In genomic region chr6:169172946-169173345, GRCh38 we compare ENCODE assay signal across 15 cellular contexts.
A peak's percentile ranks its signal among the peaks of the same experiment; 100 is the strongest.
DNase-seq lines count a peak whose midpoint lies in the region; ATAC-seq and TF ChIP-seq lines count a peak whose summit lies in the region.
"Had no signal": no experiment of that assay in that cellular context is flagged by ENCODE, and none has a peak within 500 bp of the region (broad histone marks: within the 10 kb centered on the region; RNA-seq: fewer than 3 reads in every experiment).

No MANE protein-coding gene starts in this region.

- ATAC-seq in activated CD8-positive, alpha-beta T cell treated with anti-CD3 and anti-CD28 coated beads, Interleukin-2, amount 10 ng/mL, durations not matched to agents 7 days and 5 days: no peak
- ATAC-seq: activated T-cell treated with anti-CD3 and anti-CD28 coated beads, Interleukin-2, amount 50 U/mL, for 72 hours; right lobe of liver had no signal

- no peak overlapping the region for H3K4me3 Mint-ChIP-seq in neural progenitor cell
- no peak overlapping the region for H3K4me3 Mint-ChIP-seq in activated CD8-positive, alpha-beta T cell treated with anti-CD3 and anti-CD28 coated beads, Interleukin-2, amount 10 ng/mL, durations not matched to agents 7 days and 5 days
- no peak overlapping the region for H3K4me3 Mint-ChIP-seq in endodermal cell
- H3K4me3 Mint-ChIP-seq: activated naive CD8-positive, alpha-beta T cell treated with anti-CD3 and anti-CD28 coated beads, Interleukin-2, amount 10 ng/mL, durations not matched to agents 7 days and 5 days; activated T-cell treated with anti-CD3 and anti-CD28 coated beads, Interleukin-2, amount 50 U/mL, for 72 hours; CD14-positive monocyte had no signal

- no peaks in the 10 kb centered on the region for H3K79me2 ChIP-seq in neural progenitor cell (ENCODE audit: low read depth)

- H3K9me3 ChIP-seq in tibial nerve (no peaks in the 10 kb centered on the region), neural progenitor cell (ENCODE audit: low read depth) (no peaks in the 10 kb centered on the region), endodermal cell (ENCODE audit: control insufficient read depth, low read length) (no peaks in the 10 kb centered on the region)
- H3K9me3 ChIP-seq: right lobe of liver had no signal

- no peaks in the 10 kb centered on the region for H4K20me1 ChIP-seq in neural progenitor cell (ENCODE audit: low read depth)

- H3K27ac Mint-ChIP-seq in neural progenitor cell (no peak overlapping the region), endodermal cell (no peak overlapping the region)
- H3K27ac Mint-ChIP-seq in activated CD8-positive, alpha-beta T cell treated with anti-CD3 and anti-CD28 coated beads, Interleukin-2, amount 10 ng/mL, durations not matched to agents 7 days and 5 days: no peak overlapping the region
- H3K27ac Mint-ChIP-seq: activated naive CD8-positive, alpha-beta T cell treated with anti-CD3 and anti-CD28 coated beads, Interleukin-2, amount 10 ng/mL, durations not matched to agents 7 days and 5 days; activated T-cell treated with anti-CD3 and anti-CD28 coated beads, Interleukin-2, amount 50 U/mL, for 72 hours had no signal

- H3K4me1 Mint-ChIP-seq in neural progenitor cell: peaks cover 20% of the 10 kb centered on the region
- H3K4me1 Mint-ChIP-seq in activated CD8-positive, alpha-beta T cell treated with anti-CD3 and anti-CD28 coated beads, Interleukin-2, amount 10 ng/mL, durations not matched to agents 7 days and 5 days (ENCODE audit: low read depth): no peaks in the 10 kb centered on the region
- H3K4me1 Mint-ChIP-seq in endodermal cell: no peaks in the 10 kb centered on the region
- H3K4me1 Mint-ChIP-seq: activated naive CD8-positive, alpha-beta T cell treated with anti-CD3 and anti-CD28 coated beads, Interleukin-2, amount 10 ng/mL, durations not matched to agents 7 days and 5 days had no signal

- H3K27ac ChIP-seq in brain microvascular endothelial cell: peak overlapping the region; percentile 91
- H3K27ac ChIP-seq in tibial nerve: peak overlapping the region; percentile 17 to 87 (median 77)
- H3K27ac ChIP-seq in neural progenitor cell: no peak overlapping the region
- no peak overlapping the region for H3K27ac ChIP-seq in endodermal cell (ENCODE audit: low read depth, low read length)
- H3K27ac ChIP-seq: PC-9, right lobe of liver had no signal

- H2AFZ ChIP-seq in neural progenitor cell (replicated peaks): no peak overlapping the region
- H2AFZ ChIP-seq: PC-9 had no signal

- H3K4me1 ChIP-seq in tibial nerve: peaks cover 0 to 34% (median 0%) of the 10 kb centered on the region in 4 donors
- no peaks in the 10 kb centered on the region for H3K4me1 ChIP-seq in neural progenitor cell
- H3K4me1 ChIP-seq in endodermal cell (ENCODE audit: control insufficient read depth, insufficient read depth, low read length): no peaks in the 10 kb centered on the region
- H3K4me1 ChIP-seq: right lobe of liver had no signal

- H3K36me3 Mint-ChIP-seq in neural progenitor cell: no peaks in the 10 kb centered on the region
- no peaks in the 10 kb centered on the region for H3K36me3 Mint-ChIP-seq in activated CD8-positive, alpha-beta T cell treated with anti-CD3 and anti-CD28 coated beads, Interleukin-2, amount 10 ng/mL, durations not matched to agents 7 days and 5 days (ENCODE audit: low read depth)
- no peaks in the 10 kb centered on the region for H3K36me3 Mint-ChIP-seq in endodermal cell (ENCODE audit: low read depth)
- H3K36me3 Mint-ChIP-seq: activated naive CD8-positive, alpha-beta T cell treated with anti-CD3 and anti-CD28 coated beads, Interleukin-2, amount 10 ng/mL, durations not matched to agents 7 days and 5 days; CD14-positive monocyte had no signal

- H3K36me3 ChIP-seq in brain microvascular endothelial cell (replicated peaks): no peaks in the 10 kb centered on the region
- no peaks in the 10 kb centered on the region for H3K36me3 ChIP-seq in tibial nerve
- no peaks in the 10 kb centered on the region for H3K36me3 ChIP-seq in neural progenitor cell
- no peaks in the 10 kb centered on the region for H3K36me3 ChIP-seq in endodermal cell (ENCODE audit: control insufficient read depth, insufficient read depth, low read length)
- H3K36me3 ChIP-seq: right lobe of liver had no signal

- TF ChIP-seq CTCF in brain microvascular endothelial cell (IDR thresholded peaks at IDR 0.05; ENCODE audit: low read depth, low read length, missing control alignments) (no peak), tibial nerve (IDR thresholded peaks at IDR 0.05) (no peak), neural progenitor cell (IDR thresholded peaks at IDR 0.05) (no peak), endodermal cell (conservative IDR thresholded peaks at IDR 0.05) (no peak)

- no peak overlapping the region for H3K9ac ChIP-seq in neural progenitor cell
- H3K9ac ChIP-seq in endodermal cell (ENCODE audit: extremely low read depth, low read length, poor library complexity, severe bottlenecking): no peak overlapping the region

- H3F3A ChIP-seq in neural progenitor cell (ENCODE audit: low read depth): no peaks in the 10 kb centered on the region

- no peak overlapping the region for H3K4me2 ChIP-seq in neural progenitor cell
- H3K4me2 ChIP-seq: PC-9 had no signal

- in situ Hi-C loops in brain microvascular endothelial cell (cut with HindIII; ENCODE audit: low pct_ligation_motif_present, low sequenced_read_pairs): no loop called here

- H3K4me3 ChIP-seq in brain microvascular endothelial cell (ENCODE audit: low read depth, low read length) (no peak overlapping the region), tibial nerve (no peak overlapping the region), neural progenitor cell (no peak overlapping the region), endodermal cell (ENCODE audit: low read length) (no peak overlapping the region)
- H3K4me3 ChIP-seq: PC-9, right lobe of liver had no signal

- peak; percentile 38 for DNase-seq in M059J (ENCODE audit: low read depth)
- DNase-seq in brain microvascular endothelial cell: no peak
- peak; percentile 32 for DNase-seq in left kidney (ENCODE audit: low read depth, low spot score)
- no peak for DNase-seq in tibial nerve (ENCODE audit: low spot score in 2 of 2)
- DNase-seq in neural progenitor cell (ENCODE audit: low spot score): no peak
- no peak for DNase-seq in activated CD8-positive, alpha-beta T cell treated with anti-CD3 and anti-CD28 coated beads, Interleukin-2, amount 10 ng/mL, durations not matched to agents 7 days and 5 days
- DNase-seq in endodermal cell: no peak
- DNase-seq: activated CD4-positive, alpha-beta T cell treated with anti-CD3 and anti-CD28 coated beads, Interleukin-2, amount 50 U/mL, for 48 hours; activated naive CD8-positive, alpha-beta T cell treated with anti-CD3 and anti-CD28 coated beads, Interleukin-2, amount 10 ng/mL, durations not matched to agents 7 days and 5 days; activated T-cell treated with anti-CD3 and anti-CD28 coated beads, Interleukin-2, amount 50 U/mL, for 72 hours; NCI-H2081 treated with DMSO at 0.1 percent for 48 hours; NCI-H69; right lobe of liver had no signal

- H3K27me3 Mint-ChIP-seq in neural progenitor cell (ENCODE audit: insufficient read depth, low read depth): peaks cover 9% of the 10 kb centered on the region
- H3K27me3 Mint-ChIP-seq in activated CD8-positive, alpha-beta T cell treated with anti-CD3 and anti-CD28 coated beads, Interleukin-2, amount 10 ng/mL, durations not matched to agents 7 days and 5 days (ENCODE audit: low read depth): peaks cover 2% of the 10 kb centered on the region
- no peaks in the 10 kb centered on the region for H3K27me3 Mint-ChIP-seq in endodermal cell (ENCODE audit: insufficient read depth)
- H3K27me3 Mint-ChIP-seq: activated naive CD8-positive, alpha-beta T cell treated with anti-CD3 and anti-CD28 coated beads, Interleukin-2, amount 10 ng/mL, durations not matched to agents 7 days and 5 days had no signal

- H3K27me3 ChIP-seq in brain microvascular endothelial cell (replicated peaks) (no peaks in the 10 kb centered on the region), tibial nerve (no peaks in the 10 kb centered on the region), neural progenitor cell (no peaks in the 10 kb centered on the region), endodermal cell (ENCODE audit: control insufficient read depth, insufficient read depth, low read length, poor library complexity, severe bottlenecking) (no peaks in the 10 kb centered on the region)
- H3K27me3 ChIP-seq: right lobe of liver had no signal

- 79 to 81% methylated on average over 9 of the region's 9 CpGs for WGBS in tibial nerve, 2 donors
- 92 to 100% methylated on average over 4 to 9 of the region's 9 CpGs for WGBS in endodermal cell (ENCODE audit: insufficient coverage in 1 of 2, insufficient read length in 1 of 2), 2 experiments

- H3K9me3 Mint-ChIP-seq in neural progenitor cell: no peaks in the 10 kb centered on the region
- H3K9me3 Mint-ChIP-seq in activated CD8-positive, alpha-beta T cell treated with anti-CD3 and anti-CD28 coated beads, Interleukin-2, amount 10 ng/mL, durations not matched to agents 7 days and 5 days (ENCODE audit: insufficient read depth): no peaks in the 10 kb centered on the region
- no peaks in the 10 kb centered on the region for H3K9me3 Mint-ChIP-seq in endodermal cell
- H3K9me3 Mint-ChIP-seq: activated naive CD8-positive, alpha-beta T cell treated with anti-CD3 and anti-CD28 coated beads, Interleukin-2, amount 10 ng/mL, durations not matched to agents 7 days and 5 days; activated T-cell treated with anti-CD3 and anti-CD28 coated beads, Interleukin-2, amount 50 U/mL, for 72 hours had no signal

- TF ChIP-seq EP300 in tibial nerve (IDR thresholded peaks at IDR 0.05): no peak

- POLR2A ChIA-PET in activated CD8-positive, alpha-beta T cell treated with anti-CD3 and anti-CD28 coated beads, Interleukin-2, amount 10 ng/mL, durations not matched to agents 7 days and 5 days (lab: Charles Lee): no interaction called here

- CTCF ChIA-PET in activated CD8-positive, alpha-beta T cell treated with anti-CD3 and anti-CD28 coated beads, Interleukin-2, amount 10 ng/mL, durations not matched to agents 7 days and 5 days (lab: Charles Lee): no interaction called here

- no peak for TF ChIP-seq POLR2A in tibial nerve (IDR thresholded peaks at IDR 0.05)

Comparison
In these comparisons a context has a peak if more than half of its experiments do, and no peak if none do; other contexts are left out.
1. DNase-seq: peak in M059J (single experiment) and left kidney (single experiment); none in brain microvascular endothelial cell (single experiment), tibial nerve (0 of 2), neural progenitor cell (single experiment), activated CD8-positive, alpha-beta T cell treated with anti-CD3 and anti-CD28 coated beads, Interleukin-2, amount 10 ng/mL, durations not matched to agents 7 days and 5 days (single experiment) and endodermal cell (single experiment).
2. H3K27ac ChIP-seq: peak in brain microvascular endothelial cell (single experiment) and tibial nerve (4 of 4); none in neural progenitor cell (single experiment) and endodermal cell (single experiment).